Comparison of ENCODE assay signal across 17 cellular contexts in genomic region chr1:236161230-236161629, GRCh38. TPM values are rescaled to one million over a fixed set of nuclear protein-coding genes. Genes with fewer than 3 reads are reported as not detected.
A peak's percentile ranks its signal among the peaks of the same experiment; 100 is the strongest.
DNase-seq lines count a peak whose midpoint lies in the region; ATAC-seq lines count a peak whose summit lies in the region.
"Had no signal": no experiment of that assay in that cellular context is flagged by ENCODE, and none has a peak within 500 bp of the region (broad histone marks: within the 10 kb centered on the region; RNA-seq: fewer than 3 reads in every experiment).

No MANE protein-coding gene starts in this region.

- H2AFZ ChIP-seq in neuronal stem cell (ENCODE audit: low read length) = no peak overlapping the region

- no peaks in the 10 kb centered on the region for H3K27me3 ChIP-seq in neuronal stem cell (ENCODE audit: control insufficient read depth in 3 of 3, insufficient read depth in 3 of 3, low read depth in 1 of 3, low read length in 3 of 3)

- H3K9ac ChIP-seq in neuronal stem cell (ENCODE audit: low read depth, low read length, poor library complexity) = no peak overlapping the region

- no peak overlapping the region for H3K4me2 ChIP-seq in neuronal stem cell (ENCODE audit: insufficient read depth, low read length, poor library complexity, severe bottlenecking)
- H3K4me2 ChIP-seq: A549 had no signal

- no peak overlapping the region for H2AK5ac ChIP-seq in neuronal stem cell (ENCODE audit: low read depth, low read length)

- H2BK12ac ChIP-seq in neuronal stem cell (ENCODE audit: low read length) = no peak overlapping the region

- no peak overlapping the region for H3K4me3 Mint-ChIP-seq in stimulated activated naive CD8-positive, alpha-beta T cell treated with anti-CD3 and anti-CD28 coated beads, Interleukin-15, Interleukin-2, amounts not matched to agents 100 ng/mL and 50 ng/mL, for 24 hours
- no peak overlapping the region for H3K4me3 Mint-ChIP-seq in stimulated activated naive CD8-positive, alpha-beta T cell treated with anti-CD3 and anti-CD28 coated beads, Interleukin-15, amount 100 ng/mL, for 72 hours
- no peak overlapping the region for H3K4me3 Mint-ChIP-seq in dendritic cell treated with granulocyte-macrophage colony-stimulating factor and Interleukin-4, amounts not matched to agents 40 ng/mL and 50 ng/mL, for 4 days
- H3K4me3 Mint-ChIP-seq: CD14-positive monocyte had no signal

- H3K9me3 Mint-ChIP-seq in stimulated activated naive CD8-positive, alpha-beta T cell treated with anti-CD3 and anti-CD28 coated beads, Interleukin-15, Interleukin-2, amounts not matched to agents 100 ng/mL and 50 ng/mL, for 24 hours = peaks cover 13% of the 10 kb centered on the region
- H3K9me3 Mint-ChIP-seq in stimulated activated naive CD8-positive, alpha-beta T cell treated with anti-CD3 and anti-CD28 coated beads, Interleukin-15, amount 100 ng/mL, for 72 hours = peaks cover 19 to 20% of the 10 kb centered on the region in 2 donors
- H3K9me3 Mint-ChIP-seq in dendritic cell treated with granulocyte-macrophage colony-stimulating factor and Interleukin-4, amounts not matched to agents 40 ng/mL and 50 ng/mL, for 4 days = peaks cover 36% of the 10 kb centered on the region

- H3K9me3 ChIP-seq in neuronal stem cell (replicated peaks in 1 of 2; ENCODE audit: control insufficient read depth in 2 of 2, insufficient read depth in 1 of 2, low read depth in 1 of 2, low read length in 2 of 2) = peaks cover 6 to 7% of the 10 kb centered on the region in 2 donors

- intact Hi-C loops in dendritic cell treated with granulocyte-macrophage colony-stimulating factor and Interleukin-4, amounts not matched to agents 40 ng/mL and 50 ng/mL, for 4 days (cut with micrococcal nuclease) = loop anchor here (10.0 kb wide), 1 partner anchor 54 kb away; no protein-coding TSS in a partner anchor

- H2BK120ac ChIP-seq in neuronal stem cell (ENCODE audit: low read depth, low read length) = no peak overlapping the region

- H3K36me3 Mint-ChIP-seq in stimulated activated naive CD8-positive, alpha-beta T cell treated with anti-CD3 and anti-CD28 coated beads, Interleukin-15, Interleukin-2, amounts not matched to agents 100 ng/mL and 50 ng/mL, for 24 hours (ENCODE audit: low read depth) = peaks cover 30% of the 10 kb centered on the region
- peaks cover 55% of the 10 kb centered on the region for H3K36me3 Mint-ChIP-seq in dendritic cell treated with granulocyte-macrophage colony-stimulating factor and Interleukin-4, amounts not matched to agents 40 ng/mL and 50 ng/mL, for 4 days (ENCODE audit: low read depth)

- H3K4me1 ChIP-seq in neuronal stem cell (ENCODE audit: control insufficient read depth in 2 of 2, insufficient read depth in 1 of 2, low read depth in 1 of 2, low read length in 2 of 2) = peaks cover 0 to 2% of the 10 kb centered on the region in 2 donors
- H3K4me1 ChIP-seq: A549 had no signal

- H2BK5ac ChIP-seq in neuronal stem cell (ENCODE audit: low read length) = no peak overlapping the region

- H3K36me3 ChIP-seq in neuronal stem cell (replicated peaks in 1 of 2; ENCODE audit: control insufficient read depth in 2 of 2, insufficient read depth in 2 of 2, low read length in 2 of 2) = no peaks in the 10 kb centered on the region

- H3K27ac ChIP-seq in neuronal stem cell (replicated peaks; ENCODE audit: low read length) = no peak overlapping the region
- H3K27ac ChIP-seq: A549, HL-60 had no signal

- ATAC-seq in stimulated activated naive CD8-positive, alpha-beta T cell treated with anti-CD3 and anti-CD28 coated beads, Interleukin-15, amount 100 ng/mL, for 72 hours = no peak
- ATAC-seq in GM18873 (IDR thresholded peaks at IDR 0.05; ENCODE audit: low FRiP score, unreplicated experiment) (no peak), GM18907 (IDR thresholded peaks at IDR 0.05; ENCODE audit: unreplicated experiment) (no peak)
- ATAC-seq: A549 had no signal

- 100% methylated on average over 1 to 3 of the region's 9 CpGs for WGBS in neuronal stem cell (ENCODE audit: extremely low coverage in 2 of 2, insufficient read length in 2 of 2, insufficient replicate concordance in 1 of 2), 2 donors

- H3K79me1 ChIP-seq in neuronal stem cell (ENCODE audit: low read depth, low read length) = no peaks in the 10 kb centered on the region

- H2BK15ac ChIP-seq in neuronal stem cell (ENCODE audit: low read length) = no peak overlapping the region

- peak overlapping the region; percentile 77 for H3K27ac Mint-ChIP-seq in stimulated activated naive CD8-positive, alpha-beta T cell treated with anti-CD3 and anti-CD28 coated beads, Interleukin-15, Interleukin-2, amounts not matched to agents 100 ng/mL and 50 ng/mL, for 24 hours
- H3K27ac Mint-ChIP-seq in stimulated activated naive CD8-positive, alpha-beta T cell treated with anti-CD3 and anti-CD28 coated beads, Interleukin-15, amount 100 ng/mL, for 72 hours = no peak overlapping the region
- peak overlapping the region; percentile 68 for H3K27ac Mint-ChIP-seq in dendritic cell treated with granulocyte-macrophage colony-stimulating factor and Interleukin-4, amounts not matched to agents 40 ng/mL and 50 ng/mL, for 4 days

- no peak overlapping the region for H3K4ac ChIP-seq in neuronal stem cell (ENCODE audit: low read length)

- peak overlapping the region in 1 of 2 donors; percentile 10 for H3K4me3 ChIP-seq in neuronal stem cell (ENCODE audit: low read length in 2 of 2)
- H3K4me3 ChIP-seq: A549 had no signal

- peaks cover 51% of the 10 kb centered on the region for H3K4me1 Mint-ChIP-seq in stimulated activated naive CD8-positive, alpha-beta T cell treated with anti-CD3 and anti-CD28 coated beads, Interleukin-15, Interleukin-2, amounts not matched to agents 100 ng/mL and 50 ng/mL, for 24 hours (ENCODE audit: low read depth)
- H3K4me1 Mint-ChIP-seq in stimulated activated naive CD8-positive, alpha-beta T cell treated with anti-CD3 and anti-CD28 coated beads, Interleukin-15, amount 100 ng/mL, for 72 hours = peaks cover 31% of the 10 kb centered on the region
- peaks cover 63% of the 10 kb centered on the region for H3K4me1 Mint-ChIP-seq in dendritic cell treated with granulocyte-macrophage colony-stimulating factor and Interleukin-4, amounts not matched to agents 40 ng/mL and 50 ng/mL, for 4 days (ENCODE audit: low read depth)

- peak overlapping the region; percentile 77 for H3K14ac ChIP-seq in neuronal stem cell (ENCODE audit: low read length)

- DNase-seq in stimulated activated naive CD8-positive, alpha-beta T cell treated with anti-CD3 and anti-CD28 coated beads, Interleukin-15, amount 100 ng/mL, for 72 hours = no peak
- DNase-seq in neuronal stem cell (ENCODE audit: low spot score) = no peak
- no peak for DNase-seq in stimulated activated naive CD4-positive, alpha-beta T cell treated with Interleukin-2 at 50 U/mL for 16 hours (lab: John Stamatoyannopoulos, UW)
- no peak for DNase-seq in stimulated activated naive CD4-positive, alpha-beta T cell (lab: John Stamatoyannopoulos, UW)
- DNase-seq: COR-L47, DMS153, NCI-H187, NCI-H446, NCI-H69, RPMI8226 had no signal

- H3K27me3 Mint-ChIP-seq in stimulated activated naive CD8-positive, alpha-beta T cell treated with anti-CD3 and anti-CD28 coated beads, Interleukin-15, Interleukin-2, amounts not matched to agents 100 ng/mL and 50 ng/mL, for 24 hours = no peaks in the 10 kb centered on the region
- no peaks in the 10 kb centered on the region for H3K27me3 Mint-ChIP-seq in stimulated activated naive CD8-positive, alpha-beta T cell treated with anti-CD3 and anti-CD28 coated beads, Interleukin-15, amount 100 ng/mL, for 72 hours
- H3K27me3 Mint-ChIP-seq in dendritic cell treated with granulocyte-macrophage colony-stimulating factor and Interleukin-4, amounts not matched to agents 40 ng/mL and 50 ng/mL, for 4 days = no peaks in the 10 kb centered on the region

- peak overlapping the region; percentile 42 for H3K18ac ChIP-seq in neuronal stem cell (ENCODE audit: low read length)

- H4K8ac ChIP-seq in neuronal stem cell (ENCODE audit: low read depth, low read length) = no peak overlapping the region

- no peak overlapping the region for H4K91ac ChIP-seq in neuronal stem cell (ENCODE audit: low read depth, low read length, poor library complexity)

- H3K23ac ChIP-seq in neuronal stem cell (ENCODE audit: low read depth, low read length, poor library complexity) = peak overlapping the region; percentile 35

RNA-seq across cellular contexts. Expression of gene GPR137B, which starts 18.9 kb away (rescaled TPM):
- 7.5 TPM for polyA plus RNA-seq in neuronal stem cell (2013, experiment 1 of 2)
- 7.2 TPM for polyA plus RNA-seq in neuronal stem cell (2013, experiment 2 of 2)

Comparison
In these comparisons a context has a peak if more than half of its experiments do, and no peak if none do; other contexts are left out.
1. H3K27ac Mint-ChIP-seq: peak in stimulated activated naive CD8-positive, alpha-beta T cell treated with anti-CD3 and anti-CD28 coated beads, Interleukin-15, Interleukin-2, amounts not matched to agents 100 ng/mL and 50 ng/mL, for 24 hours (single experiment) and dendritic cell treated with granulocyte-macrophage colony-stimulating factor and Interleukin-4, amounts not matched to agents 40 ng/mL and 50 ng/mL, for 4 days (single experiment); none in stimulated activated naive CD8-positive, alpha-beta T cell treated with anti-CD3 and anti-CD28 coated beads, Interleukin-15, amount 100 ng/mL, for 72 hours (0 of 2).